In genomic region chrX:18425199-18426003, GRCh38 we compare ENCODE assay signal across 8 cellular contexts. TPM values are rescaled to one million over a fixed set of nuclear protein-coding genes. Genes with fewer than 3 reads are reported as not detected.
DNase-seq lines count a peak whose midpoint lies in the region; ATAC-seq and TF ChIP-seq lines count a peak whose summit lies in the region.

Gene CDKL5 (plus strand): TSS chrX:18425608. CDS start chrX:18507097, 81,489 bp downstream.

- H3K27me3 Mint-ChIP-seq in Caco-2 (ENCODE audit: insufficient read depth, unreplicated experiment) (no peaks in the 10 kb centered on the region), endodermal cell (ENCODE audit: insufficient read depth) (no peaks in the 10 kb centered on the region)

- H3K4me1 Mint-ChIP-seq in Caco-2 (ENCODE audit: low read depth, unreplicated experiment) (no peaks in the 10 kb centered on the region), endodermal cell (peaks cover 2% of the 10 kb centered on the region)

- H2BK15ac ChIP-seq in mesenchymal stem cell (ENCODE audit: low read depth, poor library complexity, severe bottlenecking), result peak within 1 kb of the TSS; percentile 80

- CTCF ChIA-PET in Caco-2 (lab: Charles Lee), result interaction anchor here (0.6 to 1.0 kb wide), 4 partner anchors 45 to 476 kb away, joined by 3 to 7 read pairs (median 3); no protein-coding TSS in a partner anchor

- peak within 1 kb of the TSS in 1 of 2 experiments; percentile 69 for H3K4ac ChIP-seq in mesenchymal stem cell (ENCODE audit: low read depth in 1 of 2, low read length in 2 of 2)

- H3K27ac ChIP-seq in HUES48 (ENCODE audit: low read depth, low read length) (peak within 1 kb of the TSS; percentile 73), endodermal cell (ENCODE audit: low read depth, low read length) (no peak within 1 kb of the TSS), mesenchymal stem cell (ENCODE audit: low read length, poor library complexity, severe bottlenecking) (peak within 1 kb of the TSS; percentile 73)

- peak within 1 kb of the TSS; percentile 71 for H3K4me3 ChIP-seq in Caco-2 (ENCODE audit: low read depth, low read length)
- H3K4me3 ChIP-seq in HUES48 (ENCODE audit: low read depth, low read length), result peak within 1 kb of the TSS; percentile 86
- H3K4me3 ChIP-seq in NT2/D1 (ENCODE audit: insufficient read length, low read depth), result peak within 1 kb of the TSS; percentile 77
- peak within 1 kb of the TSS; percentile 92 for H3K4me3 ChIP-seq in endodermal cell (ENCODE audit: low read length)
- peak within 1 kb of the TSS; percentile 73 to 85 for H3K4me3 ChIP-seq in mesenchymal stem cell (ENCODE audit: insufficient read depth in 1 of 2, low read depth in 1 of 2, low read length in 2 of 2)

- POLR2A ChIA-PET in Caco-2 (lab: Charles Lee), result interaction anchor here (0.6 to 1.3 kb wide), 6 partner anchors 15 to 912 kb away, joined by 3 to 6 read pairs (median 4); no protein-coding TSS in a partner anchor

- H3K36me3 Mint-ChIP-seq in Caco-2 (ENCODE audit: insufficient read depth, unreplicated experiment) (peaks cover 4% of the 10 kb centered on the region), endodermal cell (ENCODE audit: low read depth) (peaks cover 3% of the 10 kb centered on the region)

- H3K79me1 ChIP-seq in mesenchymal stem cell (replicated peaks; ENCODE audit: low read length, poor library complexity, severe bottlenecking), result no peaks in the 10 kb centered on the region

- no peak within 1 kb of the TSS for H4K8ac ChIP-seq in mesenchymal stem cell (ENCODE audit: low read length)

- no peaks in the 10 kb centered on the region for H3K9me3 Mint-ChIP-seq in Caco-2 (ENCODE audit: unreplicated experiment)
- H3K9me3 Mint-ChIP-seq in endodermal cell, result peaks cover 40% of the 10 kb centered on the region

- no peaks in the 10 kb centered on the region for H3K27me3 ChIP-seq in Caco-2 (replicated peaks; ENCODE audit: control insufficient read depth, insufficient read depth, low read length)
- H3K27me3 ChIP-seq in HUES48 (ENCODE audit: control insufficient read depth, insufficient read depth, low read length), result no peaks in the 10 kb centered on the region
- H3K27me3 ChIP-seq in NT2/D1 (ENCODE audit: insufficient read depth, insufficient read length), result no peaks in the 10 kb centered on the region
- H3K27me3 ChIP-seq in endodermal cell (ENCODE audit: control insufficient read depth, insufficient read depth, low read length, poor library complexity, severe bottlenecking), result no peaks in the 10 kb centered on the region
- H3K27me3 ChIP-seq in mesenchymal stem cell (ENCODE audit: control insufficient read depth in 1 of 2, insufficient read depth in 1 of 2, low read length in 2 of 2), result peaks cover 0 to 2% of the 10 kb centered on the region in 2 experiments

- H2AFZ ChIP-seq in mesenchymal stem cell (ENCODE audit: low read depth, low read length), result peak within 1 kb of the TSS; percentile 54

- H2BK120ac ChIP-seq in mesenchymal stem cell (ENCODE audit: low read depth, low read length), result no peak within 1 kb of the TSS

- H3K9ac ChIP-seq in HUES48 (ENCODE audit: low read depth, low read length) (peak within 1 kb of the TSS; percentile 51; the same call in 1 of the 2 replicates), NT2/D1 (ENCODE audit: insufficient read length, low read depth) (peak within 1 kb of the TSS; percentile 83), endodermal cell (ENCODE audit: extremely low read depth, low read length, poor library complexity, severe bottlenecking) (peak within 1 kb of the TSS; percentile 59), mesenchymal stem cell (ENCODE audit: low read length) (peak within 1 kb of the TSS; percentile 77)

- peak; percentile 93 for ATAC-seq in GM21447 (IDR thresholded peaks at IDR 0.05; ENCODE audit: unreplicated experiment)

- H3K36me3 ChIP-seq in Caco-2 (ENCODE audit: control insufficient read depth, insufficient read depth, low read length), result no peaks in the 10 kb centered on the region
- no peaks in the 10 kb centered on the region for H3K36me3 ChIP-seq in HUES48 (ENCODE audit: control insufficient read depth, insufficient read depth, low read length)
- H3K36me3 ChIP-seq in NT2/D1 (ENCODE audit: insufficient read depth, insufficient read length, low read length), result peaks cover 8% of the 10 kb centered on the region
- H3K36me3 ChIP-seq in endodermal cell (ENCODE audit: control insufficient read depth, insufficient read depth, low read length), result no peaks in the 10 kb centered on the region
- H3K36me3 ChIP-seq in mesenchymal stem cell (ENCODE audit: control insufficient read depth in 1 of 2, insufficient read depth in 2 of 2, low read depth in 1 of 2, low read length in 2 of 2), result no peaks in the 10 kb centered on the region

- BruUV-seq in Caco-2 (replicated peaks; lab: Mats Ljungman, UMichigan), result no TSS peak

- no peak within 1 kb of the TSS for H2AK5ac ChIP-seq in mesenchymal stem cell (ENCODE audit: low read length, severe bottlenecking)

- DNase-seq in Caco-2, result peak; percentile 96 to 97
- peak; percentile 98 for DNase-seq in NT2/D1 (ENCODE audit: low read depth, low spot score)
- DNase-seq in activated CD8-positive, alpha-beta memory T cell treated with anti-CD3 and anti-CD28 coated beads, Interleukin-2, amount 50 U/mL, for 24 hours (ENCODE audit: extremely low read depth), result peak; percentile 88
- DNase-seq in endodermal cell, result peak; percentile 98
- peak; percentile 95 for DNase-seq in mesenchymal stem cell
- DNase-seq in stimulated activated CD8-positive, alpha-beta memory T cell treated with anti-CD3 and anti-CD28 coated beads, Interleukin-12 subunit alpha, Interleukin-12 subunit beta, amount 100 ng/mL, for 1 hour (ENCODE audit: low read depth), result peak; percentile 93

- no peaks in the 10 kb centered on the region for H3K4me1 ChIP-seq in Caco-2
- H3K4me1 ChIP-seq in HUES48 (ENCODE audit: control insufficient read depth, insufficient read depth, low read length), result peaks cover 12% of the 10 kb centered on the region
- H3K4me1 ChIP-seq in NT2/D1 (ENCODE audit: insufficient read depth, insufficient read length), result no peaks in the 10 kb centered on the region
- no peaks in the 10 kb centered on the region for H3K4me1 ChIP-seq in endodermal cell (ENCODE audit: control insufficient read depth, insufficient read depth, low read length)
- H3K4me1 ChIP-seq in mesenchymal stem cell (ENCODE audit: control insufficient read depth, insufficient read depth, low read depth, low read length), result peaks cover 1% of the 10 kb centered on the region

- TF ChIP-seq CTCF in Caco-2 (IDR thresholded peaks at IDR 0.05; ENCODE audit: insufficient read depth in 1 of 2, low read depth in 1 of 2, low read length in 1 of 2, severe bottlenecking in 1 of 2, unreplicated experiment in 1 of 2) (no peak), endodermal cell (conservative IDR thresholded peaks at IDR 0.05) (no peak)

- H3K4me2 ChIP-seq in mesenchymal stem cell (ENCODE audit: low read length, poor library complexity, severe bottlenecking), result peak within 1 kb of the TSS; percentile 82

- intact Hi-C loops in Caco-2 (cut with micrococcal nuclease; ENCODE audit: unreplicated experiment), result loop anchor here (5.0 kb wide), 1 partner anchor 197 kb away; no protein-coding TSS in a partner anchor

- peak within 1 kb of the TSS; percentile 21 to 61 for H3K18ac ChIP-seq in mesenchymal stem cell (ENCODE audit: low read depth in 1 of 2, low read length in 2 of 2)

- H4K91ac ChIP-seq in mesenchymal stem cell (ENCODE audit: low read length), result no peak within 1 kb of the TSS

- H3K23ac ChIP-seq in mesenchymal stem cell (ENCODE audit: low read length in 2 of 2), result no peak within 1 kb of the TSS

- H2BK5ac ChIP-seq in mesenchymal stem cell (ENCODE audit: low read depth, low read length, poor library complexity, severe bottlenecking), result no peak within 1 kb of the TSS

- peak within 1 kb of the TSS in 1 of 2 experiments; percentile 41 for H3K14ac ChIP-seq in mesenchymal stem cell (ENCODE audit: low read length in 2 of 2)

- 0% methylated on average over 67 of the region's 79 CpGs; no CpG with 5 or more reads in 1 of the 2 experiments for WGBS in endodermal cell (ENCODE audit: insufficient coverage in 1 of 2, insufficient read length in 1 of 2), 2 experiments
- under 1% methylated on average over 28 of the region's 79 CpGs for WGBS in mesenchymal stem cell

- no peak within 1 kb of the TSS for H2BK12ac ChIP-seq in mesenchymal stem cell (ENCODE audit: low read length in 2 of 2)

- peak within 1 kb of the TSS; percentile 92 for H3K4me3 Mint-ChIP-seq in Caco-2 (ENCODE audit: unreplicated experiment)
- peak within 1 kb of the TSS; percentile 73 for H3K4me3 Mint-ChIP-seq in endodermal cell

- no peaks in the 10 kb centered on the region for H3K9me3 ChIP-seq in Caco-2
- peaks cover 6% of the 10 kb centered on the region; the same call in 1 of the 2 replicates for H3K9me3 ChIP-seq in HUES48 (ENCODE audit: control insufficient read depth, insufficient read depth, low read length)
- no peaks in the 10 kb centered on the region for H3K9me3 ChIP-seq in NT2/D1 (ENCODE audit: insufficient read depth, low read length)
- no peaks in the 10 kb centered on the region for H3K9me3 ChIP-seq in endodermal cell (ENCODE audit: control insufficient read depth, low read length)
- H3K9me3 ChIP-seq in mesenchymal stem cell (ENCODE audit: control insufficient read depth, low read length), result no peaks in the 10 kb centered on the region

- H3K27ac Mint-ChIP-seq in Caco-2 (ENCODE audit: unreplicated experiment) (peak within 1 kb of the TSS; percentile 64), endodermal cell (peak within 1 kb of the TSS; percentile 76)

RNA-seq across cellular contexts. Expression of gene CDKL5, which starts in this region (rescaled TPM):
- total RNA-seq in Caco-2 (2022) (23.7 and 27.2 TPM in 2 replicates), endodermal cell (10 to 100 TPM; 18.2 to 19.3 TPM)
- polyA plus RNA-seq in endodermal cell (2013, experiment 1 of 2), result 5.0 TPM
- polyA plus RNA-seq in endodermal cell (2013, experiment 2 of 2), result 5.3 TPM
- polyA plus RNA-seq in mesenchymal stem cell (2013, experiment 1 of 2), result 2.9 TPM
- 3.0 TPM for polyA plus RNA-seq in mesenchymal stem cell (2013, experiment 2 of 2)
